8 cellular contexts compared by ENCODE assay signal in the genomic region with DNA sequence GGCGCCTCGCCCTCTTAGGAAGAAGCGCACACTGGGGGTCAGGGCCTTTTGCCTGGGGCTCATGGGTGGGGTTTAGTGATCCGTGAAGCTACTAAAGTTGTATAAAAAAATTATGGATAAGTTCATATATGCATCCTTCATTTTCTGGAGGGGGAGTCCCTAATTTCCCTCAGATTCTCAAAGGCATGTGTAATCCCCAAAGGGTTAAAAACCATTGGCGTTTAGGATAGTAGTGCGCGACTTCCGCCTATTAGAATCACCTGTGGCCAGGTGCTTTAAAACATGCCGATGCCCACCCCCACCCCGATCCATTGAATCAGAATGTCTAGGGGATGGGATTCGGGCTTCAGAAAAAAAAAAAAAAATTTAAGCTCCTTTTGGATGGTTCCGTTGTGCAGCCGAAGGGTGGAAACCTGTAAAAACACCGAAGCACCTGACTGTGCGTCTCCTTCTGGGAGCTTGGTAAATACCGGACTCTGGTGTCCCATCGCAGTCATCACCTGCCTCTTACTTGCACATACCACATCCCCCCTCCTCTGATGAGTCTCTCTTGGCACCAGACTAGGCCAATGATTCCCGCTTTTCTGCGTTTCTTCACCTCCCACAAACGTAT. TPM values are rescaled to one million over a fixed set of nuclear protein-coding genes. Genes with fewer than 3 reads are reported as not detected.
DNase-seq lines count a peak whose midpoint lies in the region; ATAC-seq, FAIRE-seq and TF ChIP-seq lines count a peak whose summit lies in the region.

No MANE protein-coding gene starts in this region.

- ATAC-seq in stimulated activated naive CD8-positive, alpha-beta T cell treated with anti-CD3 and anti-CD28 coated beads, Interleukin-15, amount 100 ng/mL, for 72 hours = peak; percentile 6
- no peak for ATAC-seq in HG02610 (IDR thresholded peaks at IDR 0.05; ENCODE audit: unreplicated experiment)

- peaks cover 14% of the 10 kb centered on the region for H3K36me3 Mint-ChIP-seq in HFFc6 (ENCODE audit: low read depth)

- no peak overlapping the region for H3K27ac ChIP-seq in ACC112 (ENCODE audit: low read depth, low read length)
- peak overlapping the region; percentile 64 to 93 (median 82) for H3K27ac ChIP-seq in adrenal gland
- H3K27ac ChIP-seq in kidney (ENCODE audit: low read depth in 2 of 2, low read length in 2 of 2) = peak overlapping the region; percentile 74 to 87

- H3K27ac Mint-ChIP-seq in HFFc6 = peak overlapping the region; percentile 70
- peak overlapping the region; percentile 79 to 81 for H3K27ac Mint-ChIP-seq in stimulated activated naive CD8-positive, alpha-beta T cell treated with anti-CD3 and anti-CD28 coated beads, Interleukin-15, amount 100 ng/mL, for 72 hours

- H3K4me3 ChIP-seq in ACC112 (ENCODE audit: low read depth, low read length) (peak overlapping the region; percentile 91), adrenal gland (peak overlapping the region in 3 of 4 donors; percentile 77 to 89 (median 84)), kidney (ENCODE audit: low read length in 2 of 2) (peak overlapping the region; percentile 83 to 85)

- H3K36me3 ChIP-seq in ACC112 (ENCODE audit: insufficient read depth, low read length) = peaks cover 13% of the 10 kb centered on the region; the same call in 1 of the 2 replicates
- H3K36me3 ChIP-seq in adrenal gland (replicated peaks in 1 of 2) = peaks cover 0 to 4% of the 10 kb centered on the region in 2 donors
- H3K36me3 ChIP-seq in kidney (ENCODE audit: control insufficient read depth in 1 of 2, insufficient read depth in 2 of 2, low read length in 2 of 2) = no peaks in the 10 kb centered on the region

- TF ChIP-seq POLR2A in adrenal gland (IDR thresholded peaks at IDR 0.05) = no peak

- H3K27me3 Mint-ChIP-seq in HFFc6 (ENCODE audit: insufficient read depth) = no peaks in the 10 kb centered on the region
- no peaks in the 10 kb centered on the region for H3K27me3 Mint-ChIP-seq in stimulated activated naive CD8-positive, alpha-beta T cell treated with anti-CD3 and anti-CD28 coated beads, Interleukin-15, amount 100 ng/mL, for 72 hours

- intact Hi-C loops in adrenal gland (cut with DNase I) = loop anchor here in 1 of 2 donors (10.0 kb wide), 1 partner anchor 73 kb away; no protein-coding TSS in a partner anchor
- intact Hi-C loops in kidney (cut with DNase I) = no loop called here

- 7 to 17% (median 7%) methylated on average over 20 of the region's 20 CpGs for WGBS in adrenal gland, 4 donors

- H3K4me1 ChIP-seq in ACC112 (ENCODE audit: control insufficient read depth, insufficient read depth, low read length, unreplicated experiment) (peaks cover 14% of the 10 kb centered on the region), adrenal gland (replicated peaks in 1 of 2) (peaks cover 5 to 14% of the 10 kb centered on the region in 2 donors), kidney (ENCODE audit: control insufficient read depth in 1 of 2, insufficient read depth in 1 of 2, low read depth in 1 of 2, low read length in 2 of 2) (peaks cover 5 to 9% of the 10 kb centered on the region in 2 donors)

- no peaks in the 10 kb centered on the region for H3K9me3 Mint-ChIP-seq in HFFc6
- no peaks in the 10 kb centered on the region for H3K9me3 Mint-ChIP-seq in stimulated activated naive CD8-positive, alpha-beta T cell treated with anti-CD3 and anti-CD28 coated beads, Interleukin-15, amount 100 ng/mL, for 72 hours

- H3K4me3 Mint-ChIP-seq in HFFc6 = peak overlapping the region; percentile 88
- H3K4me3 Mint-ChIP-seq in stimulated activated naive CD8-positive, alpha-beta T cell treated with anti-CD3 and anti-CD28 coated beads, Interleukin-15, amount 100 ng/mL, for 72 hours = peak overlapping the region; percentile 80 to 87

- no peak for TF ChIP-seq CTCF in HFFc6 (IDR thresholded peaks at IDR 0.05)
- TF ChIP-seq CTCF in adrenal gland (IDR thresholded peaks at IDR 0.05) = no peak
- TF ChIP-seq CTCF in kidney (IDR thresholded peaks at IDR 0.05; ENCODE audit: borderline replicate concordance, extremely low read depth, insufficient read depth) = no peak

- peaks cover 3% of the 10 kb centered on the region for H3K79me2 ChIP-seq in ACC112 (ENCODE audit: control insufficient read depth, insufficient read depth, low read length, unreplicated experiment)

- peak overlapping the region; percentile 84 to 87 for H3K9ac ChIP-seq in kidney (ENCODE audit: low read length in 2 of 2)

- H3K27me3 ChIP-seq in ACC112 (ENCODE audit: insufficient read depth, low read length) (no peaks in the 10 kb centered on the region), adrenal gland (no peaks in the 10 kb centered on the region)

- FAIRE-seq in kidney (lab: Jason Lieb, UNC) = no peak

- no peak for DNase-seq in HFFc6
- peak in 6 of 7 donors; percentile 26 to 60 (median 42) for DNase-seq in adrenal gland
- no peak for DNase-seq in kidney
- no peak for DNase-seq in stimulated activated naive CD8-positive, alpha-beta T cell treated with anti-CD3 and anti-CD28 coated beads, Interleukin-15, amount 100 ng/mL, for 72 hours
- DNase-seq in GM19238 (ENCODE audit: insufficient read length, low spot score) = no peak
- no peak for DNase-seq in iPS-NIHi7 (ENCODE audit: extremely low spot score)

- peak overlapping the region; percentile 84 for H2AFZ ChIP-seq in ACC112 (ENCODE audit: low read length, unreplicated experiment)

- H3K4me1 Mint-ChIP-seq in HFFc6 (ENCODE audit: low read depth) = peaks cover 30% of the 10 kb centered on the region
- H3K4me1 Mint-ChIP-seq in stimulated activated naive CD8-positive, alpha-beta T cell treated with anti-CD3 and anti-CD28 coated beads, Interleukin-15, amount 100 ng/mL, for 72 hours = peaks cover 37% of the 10 kb centered on the region

- H3K9me3 ChIP-seq in adrenal gland (replicated peaks in 1 of 3) = no peaks in the 10 kb centered on the region
- H3K9me3 ChIP-seq in kidney (ENCODE audit: control insufficient read depth in 1 of 2, low read length in 2 of 2) = no peaks in the 10 kb centered on the region

RNA-seq across cellular contexts. Expression of a gene that starts 0.6 kb away (rescaled TPM):
- 10 to 100 TPM; 23.7 to 38.7 (median 33.6) TPM for total RNA-seq in HFFc6 (2021; fragmentation: NEBNext Ultra II Directional; extraction: Animal tissue kit (Norgen Biotek cat#: 25700))
- 10 to 100 TPM; 20.7 to 50.3 (median 28.4) TPM for total RNA-seq in adrenal gland
- polyA plus RNA-seq in adrenal gland = 10 to 100 TPM in 2 of 3 donors, 1 to 10 TPM in 1; 8.3 to 21.7 (median 14.7) TPM
- 22.4 TPM for total RNA-seq in kidney
- 12.3 TPM for polyA plus RNA-seq in kidney (ENCODE audit: insufficient read depth, low read depth, low replicate concordance)

Comparison
In these comparisons a context has a peak if more than half of its experiments do, and no peak if none do; other contexts are left out.
1. DNase-seq: peak in adrenal gland (6 of 7); none in HFFc6 (single experiment), kidney (single experiment), stimulated activated naive CD8-positive, alpha-beta T cell treated with anti-CD3 and anti-CD28 coated beads, Interleukin-15, amount 100 ng/mL, for 72 hours (0 of 2), GM19238 (single experiment) and iPS-NIHi7 (single experiment).
2. Peak in every context shown above with its lines, with median percentiles within 50 percentile points of each other: H3K4me3 ChIP-seq.